In the genomic region with DNA sequence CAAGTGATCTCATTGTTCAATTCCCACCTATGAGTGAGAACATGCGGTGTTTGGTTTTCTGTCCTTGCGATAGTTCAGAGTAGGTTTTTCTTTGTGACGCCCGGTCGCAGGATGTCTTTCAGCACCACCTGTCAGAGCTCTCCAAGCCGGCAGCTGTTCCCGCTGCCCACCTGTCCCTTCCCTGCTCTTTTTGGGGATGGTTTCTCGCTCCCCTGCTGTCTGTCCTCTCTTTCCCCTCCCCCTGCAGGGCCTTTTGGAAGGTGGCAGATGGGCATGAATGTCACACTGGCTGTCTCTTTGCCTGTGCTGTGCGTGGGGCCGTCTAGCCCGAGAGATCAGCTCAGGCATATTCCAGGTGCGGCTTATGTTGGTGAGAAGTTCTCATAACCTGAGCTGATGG, we compare ENCODE assay signal across 19 cellular contexts.
DNase-seq lines count a peak whose midpoint lies in the region; ATAC-seq and TF ChIP-seq lines count a peak whose summit lies in the region.
"Had no signal": no experiment of that assay in that cellular context is flagged by ENCODE, and none has a peak within 500 bp of the region (broad histone marks: within the 10 kb centered on the region; RNA-seq: fewer than 3 reads in every experiment).

No MANE protein-coding gene starts in this region.

- intact Hi-C loops in left ventricle myocardium inferior (cut with micrococcal nuclease) (no loop called here), Right ventricle myocardium inferior (cut with DNase I) (loop anchor here (5.0 kb wide), 1 partner anchor 33 kb away; no protein-coding TSS in a partner anchor)

- H3K27me3 ChIP-seq in left ventricle myocardium inferior (ENCODE audit: low read depth): no peaks in the 10 kb centered on the region
- H3K27me3 ChIP-seq: tibial nerve had no signal

- H3K9me3 ChIP-seq in left ventricle myocardium inferior (replicated peaks) (no peaks in the 10 kb centered on the region), SK-N-MC (ENCODE audit: low read depth, low read length) (no peaks in the 10 kb centered on the region)
- H3K9me3 ChIP-seq: tibial nerve had no signal

- H3K4me1 ChIP-seq in left ventricle myocardium inferior: peaks cover 94% of the 10 kb centered on the region

- H3K4me3 ChIP-seq in left ventricle myocardium inferior (no peak overlapping the region), SK-N-MC (no peak overlapping the region)
- H3K4me3 ChIP-seq: GM23338, tibial nerve had no signal

- H3K9ac ChIP-seq in SK-N-MC (ENCODE audit: insufficient read length): no peak overlapping the region

- TF ChIP-seq CTCF in left ventricle myocardium inferior (IDR thresholded peaks at IDR 0.05; ENCODE audit: borderline replicate concordance): no peak

- DNase-seq in left ventricle myocardium inferior (no peak), Right ventricle myocardium inferior (ENCODE audit: missing footprints) (no peak), NCI-H2171 (lab: John Stamatoyannopoulos, UW) (peak; percentile 72), SK-N-MC (ENCODE audit: low read depth, low spot score) (no peak)
- DNase-seq: activated CD4-positive, alpha-beta T cell treated with anti-CD3 and anti-CD28 coated beads for 1 hour; activated naive CD4-positive, alpha-beta T cell treated with Interleukin-2 at 50 U/mL for 16 hours; activated T-cell treated with anti-CD3 and anti-CD28 coated beads, Interleukin-2, amount 50 U/mL, for 4 hours; amygdala; left colon; naive thymus-derived CD4-positive, alpha-beta T cell; NCI-H226; stimulated activated naive CD8-positive, alpha-beta T cell treated with anti-CD3 and anti-CD28 coated beads, Interleukin-15, amount 100 ng/mL, for 72 hours had no signal

- ATAC-seq in Right ventricle myocardium inferior (no peak), HG02970 (IDR thresholded peaks at IDR 0.05; ENCODE audit: low FRiP score, unreplicated experiment) (no peak), HG02973 (IDR thresholded peaks at IDR 0.05; ENCODE audit: unreplicated experiment) (no peak), GM19455 (IDR thresholded peaks at IDR 0.05; ENCODE audit: unreplicated experiment) (no peak)
- ATAC-seq: activated T-cell treated with anti-CD3 and anti-CD28 coated beads, Interleukin-2, amount 50 U/mL, for 4 hours; GM23338; left colon; naive thymus-derived CD4-positive, alpha-beta T cell; right cardiac atrium; stimulated activated naive CD8-positive, alpha-beta T cell treated with anti-CD3 and anti-CD28 coated beads, Interleukin-15, amount 100 ng/mL, for 72 hours had no signal

- H3K36me3 ChIP-seq in left ventricle myocardium inferior (peaks cover 7% of the 10 kb centered on the region), SK-N-MC (ENCODE audit: insufficient read depth, low read length) (peaks cover 3% of the 10 kb centered on the region; the same call in 1 of the 2 replicates)

- H3K27ac ChIP-seq in left ventricle myocardium inferior (replicated peaks) (peak overlapping the region; percentile 22), SK-N-MC (peak overlapping the region; percentile 96)
- H3K27ac ChIP-seq: RWPE1, tibial nerve had no signal
